ENCODE assay signal across 23 cellular contexts in genomic region chr2:107062599-107063196, GRCh38.
DNase-seq lines count a peak whose midpoint lies in the region; FAIRE-seq and TF ChIP-seq lines count a peak whose summit lies in the region.
"Had no signal": no experiment of that assay in that cellular context is flagged by ENCODE, and none has a peak within 500 bp of the region (broad histone marks: within the 10 kb centered on the region; RNA-seq: fewer than 3 reads in every experiment).

No MANE protein-coding gene starts in this region.

- DNase-seq in DMS79 (lab: John Stamatoyannopoulos, UW) (peak; percentile 75), NCI-H345 (lab: John Stamatoyannopoulos, UW) (peak; percentile 54), pons (ENCODE audit: low spot score) (peak; percentile 26), Ammon's horn (ENCODE audit: low spot score) (no peak), D721Med (ENCODE audit: insufficient read length, low spot score) (no peak)
- no peak for DNase-seq in stimulated activated CD4-positive, alpha-beta T cell treated with anti-CD3 and anti-CD28 coated beads, Interleukin-4, amount 100 ng/mL, for 4 hours
- DNase-seq: activated CD4-positive, alpha-beta memory T cell treated with anti-CD3 and anti-CD28 coated beads for 36 hours; activated CD8-positive, alpha-beta memory T cell treated with anti-CD3 and anti-CD28 coated beads, Interleukin-2, amount 50 U/mL, for 4 hours; activated naive CD4-positive, alpha-beta T cell treated with anti-CD3 and anti-CD28 coated beads for 36 hours; C1 segment of cervical spinal cord; Calu3; effector CD4-positive, alpha-beta T cell; glutamatergic neuron; IMR-90; islet precursor cell; naive thymus-derived CD4-positive, alpha-beta T cell; NCI-H2029; SJCRH30; stimulated activated CD4-positive, alpha-beta T cell treated with anti-CD3 and anti-CD28 coated beads, Interleukin-1b, Interleukin-23, amount 100 ng/mL, for 48 hours; T-cell; trophoblast cell had no signal

- peak overlapping the region; percentile 55 for H3K27ac ChIP-seq in VCaP
- H3K27ac ChIP-seq: SJCRH30, skin epidermis had no signal

- FAIRE-seq in D721Med (lab: Jason Lieb, UNC), result no peak

- TF ChIP-seq CTCF in VCaP (conservative IDR thresholded peaks at IDR 0.05) (no peak), D721Med (IDR thresholded peaks at IDR 0.05; ENCODE audit: insufficient read depth, missing control alignments) (no peak)

Comparison
In these comparisons a context has a peak if more than half of its experiments do, and no peak if none do; other contexts are left out.
1. DNase-seq: peak in DMS79 (single experiment), NCI-H345 (single experiment) and pons (single experiment); none in stimulated activated CD4-positive, alpha-beta T cell treated with anti-CD3 and anti-CD28 coated beads, Interleukin-4, amount 100 ng/mL, for 4 hours (0 of 2), Ammon's horn (single experiment) and D721Med (single experiment).